Comparison of ENCODE assay signal across 1 cellular context in the genomic region with DNA sequence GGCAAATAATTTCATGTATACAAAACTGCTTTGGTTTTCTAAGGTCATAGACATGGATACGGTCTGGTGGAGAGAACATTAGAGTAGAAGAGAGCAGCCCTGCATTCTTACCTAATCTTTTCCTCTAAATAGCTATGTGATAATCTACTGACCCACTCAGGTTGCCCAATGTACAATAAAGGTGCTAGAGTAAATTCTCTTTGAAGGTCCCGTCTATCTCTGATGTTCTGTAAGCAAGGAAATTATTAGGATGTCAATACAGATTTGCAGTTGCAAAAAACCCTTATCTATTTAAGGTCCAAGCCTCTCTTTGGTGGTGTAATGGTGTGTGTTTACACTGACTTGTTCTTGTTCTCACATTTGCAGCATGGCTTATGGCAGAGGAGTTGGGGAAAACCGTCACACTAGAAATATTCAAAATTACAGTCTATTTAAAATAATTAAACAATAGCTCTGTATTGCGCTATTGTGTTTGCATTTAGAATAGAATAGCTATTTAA.
TF ChIP-seq lines count a peak whose summit lies in the region.

No MANE protein-coding gene starts in this region.

TF ChIP-seq in HepG2, 621 proteins besides CTCF, POLR2A, EP300 and RAD21 (continued from another document and continues in another):
- TF ChIP-seq ZNF501 (CRISPR knock-in tag; IDR thresholded peaks at IDR 0.05): no peak
- no peak for TF ChIP-seq PBX3 (CRISPR knock-in tag; IDR thresholded peaks at IDR 0.05; ENCODE audit: borderline replicate concordance)
- TF ChIP-seq MEIS1 (CRISPR knock-in tag; IDR thresholded peaks at IDR 0.05; ENCODE audit: borderline replicate concordance): peak; percentile 94
- no peak for TF ChIP-seq ZNF552 (CRISPR knock-in tag; IDR thresholded peaks at IDR 0.05; ENCODE audit: borderline replicate concordance)
- TF ChIP-seq YY1 (IDR thresholded peaks at IDR 0.05; ENCODE audit: insufficient read depth, insufficient replicate concordance, low read depth, low read length): peak; percentile 56
- no peak for TF ChIP-seq U2AF2 (IDR thresholded peaks at IDR 0.05; ENCODE audit: low read depth, low read length)
- peak; percentile 98 for TF ChIP-seq BCL6 (CRISPR knock-in tag; IDR thresholded peaks at IDR 0.05)
- TF ChIP-seq ATAD3A (CRISPR knock-in tag; IDR thresholded peaks at IDR 0.05): no peak
- peak; percentile 95 for TF ChIP-seq GTF3A (CRISPR knock-in tag; conservative IDR thresholded peaks at IDR 0.05)
- TF ChIP-seq ZNF121 (CRISPR knock-in tag; IDR thresholded peaks at IDR 0.05): peak; percentile 53; the same call in 1 of the 2 replicates
- no peak for TF ChIP-seq ZNF577 (CRISPR knock-in tag; IDR thresholded peaks at IDR 0.05; ENCODE audit: borderline replicate concordance, low read depth)
- TF ChIP-seq, protein P1, sequence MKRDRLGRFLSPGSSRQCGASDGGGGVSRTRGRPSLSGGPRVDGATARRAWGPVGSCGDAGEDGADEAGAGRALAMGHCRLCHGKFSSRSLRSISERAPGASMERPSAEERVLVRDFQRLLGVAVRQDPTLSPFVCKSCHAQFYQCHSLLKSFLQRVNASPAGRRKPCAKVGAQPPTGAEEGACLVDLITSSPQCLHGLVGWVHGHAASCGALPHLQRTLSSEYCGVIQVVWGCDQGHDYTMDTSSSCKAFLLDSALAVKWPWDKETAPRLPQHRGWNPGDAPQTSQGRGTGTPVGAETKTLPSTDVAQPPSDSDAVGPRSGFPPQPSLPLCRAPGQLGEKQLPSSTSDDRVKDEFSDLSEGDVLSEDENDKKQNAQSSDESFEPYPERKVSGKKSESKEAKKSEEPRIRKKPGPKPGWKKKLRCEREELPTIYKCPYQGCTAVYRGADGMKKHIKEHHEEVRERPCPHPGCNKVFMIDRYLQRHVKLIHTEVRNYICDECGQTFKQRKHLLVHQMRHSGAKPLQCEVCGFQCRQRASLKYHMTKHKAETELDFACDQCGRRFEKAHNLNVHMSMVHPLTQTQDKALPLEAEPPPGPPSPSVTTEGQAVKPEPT (CRISPR knock-in tag; IDR thresholded peaks at IDR 0.05; ENCODE audit: low read depth): no peak
- peak; percentile 90 for TF ChIP-seq HDAC1 (CRISPR knock-in tag; IDR thresholded peaks at IDR 0.05)
- TF ChIP-seq ESRRA (CRISPR knock-in tag; IDR thresholded peaks at IDR 0.05; ENCODE audit: low read depth): 0 out of 2 replicates have a peak, but pooled peaks have one; percentile 59
- peak; percentile 98 for TF ChIP-seq AHDC1 (CRISPR knock-in tag; IDR thresholded peaks at IDR 0.05; ENCODE audit: borderline replicate concordance)
- TF ChIP-seq, protein P2, sequence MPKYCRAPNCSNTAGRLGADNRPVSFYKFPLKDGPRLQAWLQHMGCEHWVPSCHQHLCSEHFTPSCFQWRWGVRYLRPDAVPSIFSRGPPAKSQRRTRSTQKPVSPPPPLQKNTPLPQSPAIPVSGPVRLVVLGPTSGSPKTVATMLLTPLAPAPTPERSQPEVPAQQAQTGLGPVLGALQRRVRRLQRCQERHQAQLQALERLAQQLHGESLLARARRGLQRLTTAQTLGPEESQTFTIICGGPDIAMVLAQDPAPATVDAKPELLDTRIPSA (CRISPR knock-in tag; IDR thresholded peaks at IDR 0.05; ENCODE audit: borderline replicate concordance): no peak; the same call in 1 of the 2 replicates
- peak; percentile 98 for TF ChIP-seq RXRB (CRISPR knock-in tag; IDR thresholded peaks at IDR 0.05; ENCODE audit: borderline replicate concordance)
- TF ChIP-seq ZNF296 (CRISPR knock-in tag; conservative IDR thresholded peaks at IDR 0.05): no peak
- TF ChIP-seq MTF1 (CRISPR knock-in tag; IDR thresholded peaks at IDR 0.05): no peak; the same call in 1 of the 2 replicates
- TF ChIP-seq SMARCE1 (IDR thresholded peaks at IDR 0.05; ENCODE audit: borderline replicate concordance): no peak
- no peak for TF ChIP-seq ZNF383 (CRISPR knock-in tag; IDR thresholded peaks at IDR 0.05; ENCODE audit: borderline replicate concordance)
- peak; percentile 87 for TF ChIP-seq ONECUT2 (CRISPR knock-in tag; IDR thresholded peaks at IDR 0.05)
- no peak for TF ChIP-seq ZNF512 (CRISPR knock-in tag; IDR thresholded peaks at IDR 0.05)
- TF ChIP-seq ZNF678 (CRISPR knock-in tag; IDR thresholded peaks at IDR 0.05): peak; percentile 37; the same call in 1 of the 2 replicates
- TF ChIP-seq KDM5B (CRISPR knock-in tag; IDR thresholded peaks at IDR 0.05; ENCODE audit: borderline replicate concordance): no peak
- TF ChIP-seq ZNF136 (CRISPR knock-in tag; IDR thresholded peaks at IDR 0.05; ENCODE audit: low read depth): 0 out of 2 replicates have a peak, but pooled peaks have one; percentile 60
- TF ChIP-seq MTA1 (CRISPR knock-in tag; IDR thresholded peaks at IDR 0.05; ENCODE audit: borderline replicate concordance): peak; percentile 30; the same call in 1 of the 2 replicates
- TF ChIP-seq ZSCAN25 (CRISPR knock-in tag; IDR thresholded peaks at IDR 0.05): peak; percentile 28; the same call in 1 of the 2 replicates
- peak; percentile 99 for TF ChIP-seq FOXO1 (CRISPR knock-in tag; IDR thresholded peaks at IDR 0.05)
- TF ChIP-seq ZNF816 (CRISPR knock-in tag; IDR thresholded peaks at IDR 0.05; ENCODE audit: borderline replicate concordance): no peak
- no peak for TF ChIP-seq CHCHD3 (CRISPR knock-in tag; IDR thresholded peaks at IDR 0.05)
- TF ChIP-seq EZH2 (conservative IDR thresholded peaks at IDR 0.05; ENCODE audit: low read depth, low read length): no peak
- no peak for TF ChIP-seq SUZ12 (IDR thresholded peaks at IDR 0.05; ENCODE audit: low read depth, low read length)
- TF ChIP-seq GLMP (CRISPR knock-in tag; IDR thresholded peaks at IDR 0.05; ENCODE audit: borderline replicate concordance): no peak
- TF ChIP-seq DMAP1 (CRISPR knock-in tag; IDR thresholded peaks at IDR 0.05): peak; percentile 62; the same call in 1 of the 2 replicates
- peak; percentile 61; the same call in 1 of the 2 replicates for TF ChIP-seq ZNF607 (CRISPR knock-in tag; IDR thresholded peaks at IDR 0.05; ENCODE audit: borderline replicate concordance)
- TF ChIP-seq, protein P3, sequence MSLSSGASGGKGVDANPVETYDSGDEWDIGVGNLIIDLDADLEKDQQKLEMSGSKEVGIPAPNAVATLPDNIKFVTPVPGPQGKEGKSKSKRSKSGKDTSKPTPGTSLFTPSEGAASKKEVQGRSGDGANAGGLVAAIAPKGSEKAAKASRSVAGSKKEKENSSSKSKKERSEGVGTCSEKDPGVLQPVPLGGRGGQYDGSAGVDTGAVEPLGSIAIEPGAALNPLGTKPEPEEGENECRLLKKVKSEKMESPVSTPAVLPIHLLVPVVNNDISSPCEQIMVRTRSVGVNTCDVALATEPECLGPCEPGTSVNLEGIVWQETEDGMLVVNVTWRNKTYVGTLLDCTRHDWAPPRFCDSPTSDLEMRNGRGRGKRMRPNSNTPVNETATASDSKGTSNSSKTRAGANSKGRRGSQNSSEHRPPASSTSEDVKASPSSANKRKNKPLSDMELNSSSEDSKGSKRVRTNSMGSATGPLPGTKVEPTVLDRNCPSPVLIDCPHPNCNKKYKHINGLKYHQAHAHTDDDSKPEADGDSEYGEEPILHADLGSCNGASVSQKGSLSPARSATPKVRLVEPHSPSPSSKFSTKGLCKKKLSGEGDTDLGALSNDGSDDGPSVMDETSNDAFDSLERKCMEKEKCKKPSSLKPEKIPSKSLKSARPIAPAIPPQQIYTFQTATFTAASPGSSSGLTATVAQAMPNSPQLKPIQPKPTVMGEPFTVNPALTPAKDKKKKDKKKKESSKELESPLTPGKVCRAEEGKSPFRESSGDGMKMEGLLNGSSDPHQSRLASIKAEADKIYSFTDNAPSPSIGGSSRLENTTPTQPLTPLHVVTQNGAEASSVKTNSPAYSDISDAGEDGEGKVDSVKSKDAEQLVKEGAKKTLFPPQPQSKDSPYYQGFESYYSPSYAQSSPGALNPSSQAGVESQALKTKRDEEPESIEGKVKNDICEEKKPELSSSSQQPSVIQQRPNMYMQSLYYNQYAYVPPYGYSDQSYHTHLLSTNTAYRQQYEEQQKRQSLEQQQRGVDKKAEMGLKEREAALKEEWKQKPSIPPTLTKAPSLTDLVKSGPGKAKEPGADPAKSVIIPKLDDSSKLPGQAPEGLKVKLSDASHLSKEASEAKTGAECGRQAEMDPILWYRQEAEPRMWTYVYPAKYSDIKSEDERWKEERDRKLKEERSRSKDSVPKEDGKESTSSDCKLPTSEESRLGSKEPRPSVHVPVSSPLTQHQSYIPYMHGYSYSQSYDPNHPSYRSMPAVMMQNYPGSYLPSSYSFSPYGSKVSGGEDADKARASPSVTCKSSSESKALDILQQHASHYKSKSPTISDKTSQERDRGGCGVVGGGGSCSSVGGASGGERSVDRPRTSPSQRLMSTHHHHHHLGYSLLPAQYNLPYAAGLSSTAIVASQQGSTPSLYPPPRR (CRISPR knock-in tag; IDR thresholded peaks at IDR 0.05; ENCODE audit: borderline replicate concordance): peak; percentile 100
- peak; percentile 100 for TF ChIP-seq MBD4 (IDR thresholded peaks at IDR 0.05; ENCODE audit: borderline replicate concordance, low read length)
- peak; percentile 72; the same call in 1 of the 2 replicates for TF ChIP-seq ZNF335 (CRISPR knock-in tag; IDR thresholded peaks at IDR 0.05)
- TF ChIP-seq RBFOX2 (IDR thresholded peaks at IDR 0.05; ENCODE audit: low read depth, low read length): peak; percentile 62; the same call in 1 of the 2 replicates
- no peak for TF ChIP-seq MAFF (IDR thresholded peaks at IDR 0.05; ENCODE audit: low read depth, low read length)
- TF ChIP-seq ZNF225 (CRISPR knock-in tag; IDR thresholded peaks at IDR 0.05): no peak
- peak; percentile 93 for TF ChIP-seq LCORL (IDR thresholded peaks at IDR 0.05)
- TF ChIP-seq LCORL (CRISPR knock-in tag; IDR thresholded peaks at IDR 0.05): peak; percentile 93
- TF ChIP-seq ATRX (CRISPR knock-in tag; IDR thresholded peaks at IDR 0.05; ENCODE audit: borderline replicate concordance): no peak
- TF ChIP-seq ZNF317 (CRISPR knock-in tag; IDR thresholded peaks at IDR 0.05): peak; percentile 61; the same call in 1 of the 2 replicates
